In the genomic region with DNA sequence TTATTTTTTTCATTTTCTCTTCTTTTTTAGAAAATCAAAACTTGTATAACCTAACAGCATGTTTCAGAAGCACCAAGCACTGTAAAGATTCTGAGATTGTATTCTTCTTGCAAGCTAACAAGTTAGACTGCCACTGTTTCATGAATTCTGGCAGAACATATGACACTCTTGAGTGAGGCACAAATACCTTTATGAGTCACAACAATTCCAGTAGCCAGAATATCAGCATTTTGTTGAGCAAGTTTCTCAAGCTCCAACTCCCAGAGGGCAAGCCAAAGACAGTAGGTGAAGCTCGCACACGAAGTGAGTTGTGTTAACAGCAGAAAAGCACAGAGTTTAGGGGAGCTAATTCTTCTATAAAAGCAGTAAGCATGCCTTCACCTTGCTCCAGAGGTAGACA, we compare ENCODE assay signal across 24 cellular contexts.
A peak's percentile ranks its signal among the peaks of the same experiment; 100 is the strongest.
DNase-seq lines count a peak whose midpoint lies in the region; ATAC-seq, FAIRE-seq and TF ChIP-seq lines count a peak whose summit lies in the region.
"Had no signal": no experiment of that assay in that cellular context is flagged by ENCODE, and none has a peak within 500 bp of the region (broad histone marks: within the 10 kb centered on the region; RNA-seq: fewer than 3 reads in every experiment).

No MANE protein-coding gene starts in this region.

- H3K9me3 Mint-ChIP-seq in natural killer cell treated with Interleukin-12 subunit alpha and Interleukin-12 subunit beta and Interleukin-15 and Interleukin-18, amount 100 ng/mL, for 72 hours = peaks cover 7% of the 10 kb centered on the region

- ATAC-seq in Right ventricle myocardium superior (ENCODE audit: poor library complexity) = no peak
- no peak for ATAC-seq in HG03135 (IDR thresholded peaks at IDR 0.05; ENCODE audit: unreplicated experiment)
- no peak for ATAC-seq in natural killer cell treated with Interleukin-12 subunit alpha and Interleukin-12 subunit beta and Interleukin-15 and Interleukin-18, amount 100 ng/mL, for 72 hours

- intact Hi-C loops in Right ventricle myocardium superior (cut with DNase I) = no loop called here

- H3K4me1 ChIP-seq in cardiac muscle cell (ENCODE audit: low read depth) = peaks cover 25% of the 10 kb centered on the region

- H3K27ac Mint-ChIP-seq in natural killer cell treated with Interleukin-12 subunit alpha and Interleukin-12 subunit beta and Interleukin-15 and Interleukin-18, amount 100 ng/mL, for 72 hours = no peak overlapping the region
- H3K27ac Mint-ChIP-seq: CD8-positive, alpha-beta memory T cell; HFFc6 had no signal

- TF ChIP-seq CTCF in cardiac muscle cell (IDR thresholded peaks at IDR 0.05; ENCODE audit: low read depth, low read length) (no peak), fibroblast of mammary gland (conservative IDR thresholded peaks at IDR 0.05; ENCODE audit: control insufficient read depth, insufficient read depth, low read depth, low read length) (no peak)

- peak overlapping the region; percentile 40 for H3K27ac ChIP-seq in cardiac muscle cell
- H3K27ac ChIP-seq: C4-2B, KMS-11 had no signal

- H3K36me3 ChIP-seq in cardiac muscle cell = no peaks in the 10 kb centered on the region

- no peaks in the 10 kb centered on the region for H3K9me3 ChIP-seq in cardiac muscle cell (ENCODE audit: low read depth)
- H3K9me3 ChIP-seq: SK-N-SH had no signal

- H3K4me1 Mint-ChIP-seq in natural killer cell treated with Interleukin-12 subunit alpha and Interleukin-12 subunit beta and Interleukin-15 and Interleukin-18, amount 100 ng/mL, for 72 hours (ENCODE audit: low read depth in 2 of 2) = no peaks in the 10 kb centered on the region
- H3K4me1 Mint-ChIP-seq: CD8-positive, alpha-beta memory T cell had no signal

- H3K4me3 Mint-ChIP-seq in natural killer cell treated with Interleukin-12 subunit alpha and Interleukin-12 subunit beta and Interleukin-15 and Interleukin-18, amount 100 ng/mL, for 72 hours = no peak overlapping the region
- H3K4me3 Mint-ChIP-seq: CD8-positive, alpha-beta memory T cell; HFFc6 had no signal

- H3K27me3 Mint-ChIP-seq in natural killer cell treated with Interleukin-12 subunit alpha and Interleukin-12 subunit beta and Interleukin-15 and Interleukin-18, amount 100 ng/mL, for 72 hours = no peaks in the 10 kb centered on the region
- H3K27me3 Mint-ChIP-seq: CD8-positive, alpha-beta memory T cell had no signal

- DNase-seq in cardiac muscle cell (ENCODE audit: low read depth in 1 of 2, low spot score in 1 of 2) (peak in 1 of 2 donors; percentile 6), Right ventricle myocardium superior (no peak), astrocyte of the hippocampus (ENCODE audit: low read depth, low spot score) (peak; percentile 25), fibroblast of mammary gland (ENCODE audit: low read depth) (peak; percentile 50), urothelium cell line (ENCODE audit: low spot score) (peak; percentile 7), NCI-H82 treated with DMSO at 0.1 percent for 48 hours (lab: John Stamatoyannopoulos, UW; ENCODE audit: unreplicated experiment) (no peak)
- DNase-seq in natural killer cell treated with Interleukin-12 subunit alpha and Interleukin-12 subunit beta and Interleukin-15 and Interleukin-18, amount 100 ng/mL, for 72 hours (ENCODE audit: low spot score) = no peak
- DNase-seq: 8988T; CD8-positive, alpha-beta memory T cell; GDM1; H7; HFFc6; IMR-90; NCI-H2081; NCI-H2171; NCI-H524 treated with DMSO at 0.1 percent for 48 hours; NCI-H82; SHP77; SK-N-SH had no signal

- no peak overlapping the region for H3K4me3 ChIP-seq in cardiac muscle cell
- H3K4me3 ChIP-seq in fibroblast of mammary gland (ENCODE audit: control insufficient read depth, low read depth, low read length) = no peak overlapping the region

- no peak for FAIRE-seq in urothelium cell line (lab: Jason Lieb, UNC)
- FAIRE-seq: GM19239, RCC 7860 had no signal

- no peaks in the 10 kb centered on the region for H3K36me3 Mint-ChIP-seq in natural killer cell treated with Interleukin-12 subunit alpha and Interleukin-12 subunit beta and Interleukin-15 and Interleukin-18, amount 100 ng/mL, for 72 hours
- H3K36me3 Mint-ChIP-seq: CD8-positive, alpha-beta memory T cell had no signal

- H3K27me3 ChIP-seq in cardiac muscle cell = no peaks in the 10 kb centered on the region

Comparison
In these comparisons a context has a peak if more than half of its experiments do, and no peak if none do; other contexts are left out.
1. DNase-seq: peak in astrocyte of the hippocampus (single experiment), fibroblast of mammary gland (single experiment) and urothelium cell line (single experiment); none in Right ventricle myocardium superior (single experiment), NCI-H82 treated with DMSO at 0.1 percent for 48 hours (single experiment) and natural killer cell treated with Interleukin-12 subunit alpha and Interleukin-12 subunit beta and Interleukin-15 and Interleukin-18, amount 100 ng/mL, for 72 hours (single experiment).